ENCODE assay signal across 8 cellular contexts in genomic region chr6:33746036-33746600, GRCh38.
DNase-seq lines count a peak whose midpoint lies in the region; TF ChIP-seq lines count a peak whose summit lies in the region.

No MANE protein-coding gene starts in this region.

- no peak overlapping the region for H3K27ac Mint-ChIP-seq in activated T-cell treated with anti-CD3 and anti-CD28 coated beads, Interleukin-2, amount 50 U/mL, for 24 hours

- POLR2A ChIA-PET in HEK293 (lab: Yijun Ruan, JAX), result interaction anchor here (1.2 kb wide), 1 partner anchor 25 kb away, joined by 3 read pairs; no protein-coding TSS in a partner anchor

- H3K36me3 ChIP-seq in HEK293 (ENCODE audit: control insufficient read depth in 2 of 2, insufficient read depth in 1 of 2, low read length in 2 of 2) (no peaks in the 10 kb centered on the region), stomach smooth muscle (ENCODE audit: control insufficient read depth in 2 of 2, insufficient read depth in 2 of 2, low read length in 2 of 2) (no peaks in the 10 kb centered on the region)

- peaks cover 2% of the 10 kb centered on the region for H3K27me3 Mint-ChIP-seq in activated T-cell treated with anti-CD3 and anti-CD28 coated beads, Interleukin-2, amount 50 U/mL, for 24 hours

- DNase-seq in brain pericyte (ENCODE audit: low read depth, low spot score), result peak; percentile 53
- DNase-seq in iPS-NIHi7 (ENCODE audit: extremely low spot score), result peak; percentile 58
- no peak for DNase-seq in NOMO-1 treated with DMSO at 0.1 percent for 48 hours (lab: John Stamatoyannopoulos, UW; ENCODE audit: unreplicated experiment)
- no peak for DNase-seq in NCI-H1436 treated with DMSO at 0.1 percent for 48 hours (lab: John Stamatoyannopoulos, UW)
- DNase-seq in SKM-1 treated with dmso at 0.1 percent for 144 hours (lab: John Stamatoyannopoulos, UW; ENCODE audit: unreplicated experiment), result no peak
- no peak for DNase-seq in activated T-cell treated with anti-CD3 and anti-CD28 coated beads, Interleukin-2, amount 50 U/mL, for 24 hours

- H3K27ac ChIP-seq in HEK293 (ENCODE audit: extremely low read depth, low read depth, low read length) (peak overlapping the region; percentile 67; the same call in 1 of the 2 replicates), stomach smooth muscle (ENCODE audit: low read length) (peak overlapping the region; percentile 18)

- H3K4me1 Mint-ChIP-seq in activated T-cell treated with anti-CD3 and anti-CD28 coated beads, Interleukin-2, amount 50 U/mL, for 24 hours (ENCODE audit: low read depth), result peaks cover 2% of the 10 kb centered on the region

- H3K9me3 ChIP-seq in HEK293 (ENCODE audit: control insufficient read depth, insufficient read depth, low read depth, low read length) (no peaks in the 10 kb centered on the region), stomach smooth muscle (ENCODE audit: control insufficient read depth in 2 of 2, low read length in 2 of 2) (no peaks in the 10 kb centered on the region)

- H3K4me1 ChIP-seq in HEK293 (ENCODE audit: control insufficient read depth, insufficient read depth, low read length) (peaks cover 21% of the 10 kb centered on the region), stomach smooth muscle (ENCODE audit: control insufficient read depth, insufficient read depth, low read length) (peaks cover 20% of the 10 kb centered on the region)

- peaks cover 8 to 9% of the 10 kb centered on the region in 2 donors for H3K27me3 ChIP-seq in stomach smooth muscle (ENCODE audit: control insufficient read depth in 1 of 2, insufficient read depth in 2 of 2, low read length in 2 of 2)

- no peak overlapping the region for H3K4me3 Mint-ChIP-seq in activated T-cell treated with anti-CD3 and anti-CD28 coated beads, Interleukin-2, amount 50 U/mL, for 24 hours

- H3K9me3 Mint-ChIP-seq in activated T-cell treated with anti-CD3 and anti-CD28 coated beads, Interleukin-2, amount 50 U/mL, for 24 hours, result no peaks in the 10 kb centered on the region

- TF ChIP-seq CTCF in HEK293 (tag by site-specific recombination; IDR thresholded peaks at IDR 0.05), result peak; percentile 35; the same call in 1 of the 2 replicates

- peak overlapping the region in 1 of 2 donors; percentile 15 for H3K9ac ChIP-seq in stomach smooth muscle (ENCODE audit: low read length in 2 of 2)

- CTCF ChIA-PET in HEK293 (lab: Yijun Ruan, JAX), result interaction anchor here (0.7 to 6.7 kb wide), 19 partner anchors 9 to 409 kb away, joined by 3 to 193 read pairs (median 8); partner anchors contain the start of genes LEMD2 and UQCC2

- H3K36me3 Mint-ChIP-seq in activated T-cell treated with anti-CD3 and anti-CD28 coated beads, Interleukin-2, amount 50 U/mL, for 24 hours (ENCODE audit: low read depth), result no peaks in the 10 kb centered on the region

- no peak overlapping the region for H3K4me3 ChIP-seq in HEK293 (ENCODE audit: low read depth, low read length)
- H3K4me3 ChIP-seq in stomach smooth muscle (ENCODE audit: low read length in 2 of 2), result peak overlapping the region; percentile 31 to 57

TF ChIP-seq in HEK293, 187 proteins besides CTCF, POLR2A, EP300 and RAD21 (continues in another document):
- TF ChIP-seq MYNN (tag by site-specific recombination; IDR thresholded peaks at IDR 0.05; ENCODE audit: borderline replicate concordance), result no peak
- no peak for TF ChIP-seq ZNF148 (tag by site-specific recombination; IDR thresholded peaks at IDR 0.05; ENCODE audit: borderline replicate concordance)
- TF ChIP-seq ZNF488 (tag by site-specific recombination; IDR thresholded peaks at IDR 0.05), result no peak
- no peak for TF ChIP-seq ZNF416 (tag by site-specific recombination; IDR thresholded peaks at IDR 0.05)
- no peak for TF ChIP-seq KLF1 (tag by site-specific recombination; IDR thresholded peaks at IDR 0.05)
- TF ChIP-seq ZNF518A (tag by site-specific recombination; conservative IDR thresholded peaks at IDR 0.05; ENCODE audit: low read depth), result no peak
- TF ChIP-seq ZNF791 (tag by site-specific recombination; IDR thresholded peaks at IDR 0.05), result no peak
- no peak for TF ChIP-seq ZBTB11 (tag by site-specific recombination; conservative IDR thresholded peaks at IDR 0.05; ENCODE audit: low read depth)
- TF ChIP-seq ZNF514 (tag by site-specific recombination; IDR thresholded peaks at IDR 0.05), result no peak
- TF ChIP-seq ZNF624 (tag by site-specific recombination; IDR thresholded peaks at IDR 0.05), result no peak
- TF ChIP-seq ZNF248 (tag by site-specific recombination; IDR thresholded peaks at IDR 0.05), result no peak

Comparison
In these comparisons a context has a peak if more than half of its experiments do, and no peak if none do; other contexts are left out.
1. DNase-seq: peak in brain pericyte (single experiment) and iPS-NIHi7 (single experiment); none in NOMO-1 treated with DMSO at 0.1 percent for 48 hours (single experiment), NCI-H1436 treated with DMSO at 0.1 percent for 48 hours (single experiment), SKM-1 treated with dmso at 0.1 percent for 144 hours (single experiment) and activated T-cell treated with anti-CD3 and anti-CD28 coated beads, Interleukin-2, amount 50 U/mL, for 24 hours (single experiment).